8 cellular contexts compared by ENCODE assay signal in the genomic region with DNA sequence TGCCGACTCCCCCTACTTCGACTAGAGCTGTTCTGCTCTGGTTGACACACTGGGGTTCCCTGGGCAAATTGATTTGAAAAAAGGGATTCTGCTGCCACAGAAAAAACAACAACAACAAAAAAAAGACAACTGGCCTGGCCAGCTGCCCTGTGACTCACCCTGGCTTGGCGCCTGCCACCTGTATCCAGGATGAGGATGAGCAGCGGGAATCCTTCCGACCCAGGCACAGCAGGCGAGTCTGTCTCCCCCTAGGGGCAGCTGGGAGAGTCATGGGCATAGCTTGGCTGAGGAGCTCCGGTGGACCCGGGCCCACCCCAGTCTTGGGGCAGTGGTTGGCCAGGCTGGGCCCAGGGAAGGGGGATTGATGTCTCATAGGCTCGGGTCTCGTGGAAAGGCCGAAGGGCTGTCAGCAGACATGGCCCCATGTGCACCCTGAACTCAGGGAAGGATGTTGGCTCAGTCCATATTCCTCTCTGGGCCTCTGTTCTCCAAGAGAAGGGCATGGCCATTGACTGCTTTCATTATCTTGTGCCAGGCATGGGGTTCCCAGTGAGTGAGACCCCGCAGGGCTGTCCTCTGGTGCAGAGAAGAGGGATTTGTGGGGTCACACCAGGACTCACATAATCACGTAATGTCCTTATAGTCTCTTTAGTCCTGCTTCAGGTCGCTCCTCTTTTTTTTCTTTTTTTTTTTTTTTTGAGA. TPM values are rescaled to one million over a fixed set of nuclear protein-coding genes. Genes with fewer than 3 reads are reported as not detected.
DNase-seq lines count a peak whose midpoint lies in the region; ATAC-seq, FAIRE-seq and TF ChIP-seq lines count a peak whose summit lies in the region.

No MANE protein-coding gene starts in this region.

- H3K9me3 Mint-ChIP-seq in stimulated activated effector memory CD8-positive, alpha-beta T cell treated with anti-CD3 and anti-CD28 coated beads, Interleukin-12 subunit alpha, Interleukin-12 subunit beta, amount 100 ng/mL, for 72 hours, result no peaks in the 10 kb centered on the region

- no peaks in the 10 kb centered on the region for H3K36me3 Mint-ChIP-seq in stimulated activated effector memory CD8-positive, alpha-beta T cell treated with anti-CD3 and anti-CD28 coated beads, Interleukin-12 subunit alpha, Interleukin-12 subunit beta, amount 100 ng/mL, for 72 hours

- peak; percentile 27 for DNase-seq in DMS114 treated with DMSO at 0.1 percent for 48 hours (lab: John Stamatoyannopoulos, UW; ENCODE audit: unreplicated experiment)
- DNase-seq in HTR-8/SVneo (ENCODE audit: insufficient read length, low spot score), result peak; percentile 85
- peak; percentile 82 for DNase-seq in SK-MEL-5 (ENCODE audit: low read depth, low spot score)
- peak; percentile 72 to 87 for DNase-seq in breast epithelium (ENCODE audit: low spot score in 2 of 2)
- DNase-seq in islet precursor cell, result peak; percentile 94
- DNase-seq in stimulated activated effector memory CD8-positive, alpha-beta T cell treated with anti-CD3 and anti-CD28 coated beads, Interleukin-12 subunit alpha, Interleukin-12 subunit beta, amount 100 ng/mL, for 72 hours (ENCODE audit: low spot score in 2 of 2), result no peak

- no peak for TF ChIP-seq POLR2A in breast epithelium (IDR thresholded peaks at IDR 0.05)

- peaks cover 14% of the 10 kb centered on the region for H3K4me1 Mint-ChIP-seq in stimulated activated effector memory CD8-positive, alpha-beta T cell treated with anti-CD3 and anti-CD28 coated beads, Interleukin-12 subunit alpha, Interleukin-12 subunit beta, amount 100 ng/mL, for 72 hours

- no peak overlapping the region for H3K4me3 ChIP-seq in breast epithelium

- peak; percentile 27 to 84 (median 59) for TF ChIP-seq CTCF in breast epithelium (IDR thresholded peaks at IDR 0.05)

- H3K27ac Mint-ChIP-seq in stimulated activated effector memory CD8-positive, alpha-beta T cell treated with anti-CD3 and anti-CD28 coated beads, Interleukin-12 subunit alpha, Interleukin-12 subunit beta, amount 100 ng/mL, for 72 hours, result peak overlapping the region; percentile 40

- no peak overlapping the region for H3K4me3 Mint-ChIP-seq in stimulated activated effector memory CD8-positive, alpha-beta T cell treated with anti-CD3 and anti-CD28 coated beads, Interleukin-12 subunit alpha, Interleukin-12 subunit beta, amount 100 ng/mL, for 72 hours

- H3K27ac ChIP-seq in breast epithelium, result peak overlapping the region; percentile 57 to 65

- intact Hi-C loops in breast epithelium (cut with DNase I; ENCODE audit: low total_unique reads), result no loop called here

- no peaks in the 10 kb centered on the region for H3K27me3 ChIP-seq in breast epithelium

- in situ Hi-C loops in SK-MEL-5 (cut with HindIII; ENCODE audit: low pct_unique_long_range_greater_than_20kb, low sequenced_read_pairs), result no loop called here

- H3K9me3 ChIP-seq in breast epithelium, result no peaks in the 10 kb centered on the region

- no peaks in the 10 kb centered on the region for H3K4me1 ChIP-seq in breast epithelium

- H3K36me3 ChIP-seq in breast epithelium, result no peaks in the 10 kb centered on the region

- ATAC-seq in stimulated activated effector memory CD8-positive, alpha-beta T cell treated with anti-CD3 and anti-CD28 coated beads, Interleukin-12 subunit alpha, Interleukin-12 subunit beta, amount 100 ng/mL, for 72 hours, result peak; percentile 61
- ATAC-seq in GM18498 (IDR thresholded peaks at IDR 0.05; ENCODE audit: unreplicated experiment), result no peak
- no peak for ATAC-seq in HG02588 (IDR thresholded peaks at IDR 0.05; ENCODE audit: unreplicated experiment)

- FAIRE-seq in HTR-8/SVneo (lab: Jason Lieb, UNC), result peak; percentile 52

RNA-seq across cellular contexts. Expression of a gene that starts 10.4 kb away (rescaled TPM):
- total RNA-seq in SK-MEL-5 (2014; rRNA removed; shearing (Covaris generic)), result 30.0 and 30.7 TPM in 2 replicates
- 75.1 and 75.5 TPM in 2 replicates for polyA plus RNA-seq in SK-MEL-5 (2015; cell fraction: cytosol; rRNA removed)
- polyA plus RNA-seq in SK-MEL-5 (2015; cell fraction: nucleus; rRNA removed), result 41.0 and 69.5 TPM in 2 replicates
- 100 to 1,000 TPM; 173 to 577 (median 266) TPM for total RNA-seq in breast epithelium

RNA-seq across cellular contexts. Expression of a gene that starts 27.7 kb away (rescaled TPM):
- 14.4 and 16.7 TPM in 2 replicates for total RNA-seq in SK-MEL-5 (2014; rRNA removed; shearing (Covaris generic))
- 20.2 and 23.2 TPM in 2 replicates for polyA plus RNA-seq in SK-MEL-5 (2015; cell fraction: cytosol; rRNA removed)
- polyA plus RNA-seq in SK-MEL-5 (2015; cell fraction: nucleus; rRNA removed), result 9.4 and 10.1 TPM in 2 replicates
- 10 to 100 TPM; 17.8 to 31.2 (median 21.3) TPM for total RNA-seq in breast epithelium

Comparison
In these comparisons a context has a peak if more than half of its experiments do, and no peak if none do; other contexts are left out.
1. DNase-seq: peak in DMS114 treated with DMSO at 0.1 percent for 48 hours (single experiment), HTR-8/SVneo (single experiment), SK-MEL-5 (single experiment), breast epithelium (2 of 2) and islet precursor cell (single experiment); none in stimulated activated effector memory CD8-positive, alpha-beta T cell treated with anti-CD3 and anti-CD28 coated beads, Interleukin-12 subunit alpha, Interleukin-12 subunit beta, amount 100 ng/mL, for 72 hours (0 of 2).